8 cellular contexts compared by ENCODE assay signal in genomic region chrX:23668335-23668734, GRCh38. TPM values are rescaled to one million over a fixed set of nuclear protein-coding genes. Genes with fewer than 3 reads are reported as not detected.
DNase-seq lines count a peak whose midpoint lies in the region; ATAC-seq, FAIRE-seq and TF ChIP-seq lines count a peak whose summit lies in the region.

No MANE protein-coding gene starts in this region.

- CTCF ChIA-PET in BJ (lab: Yijun Ruan, JAX) (interaction anchor here (2.3 kb wide), 1 partner anchor 233 kb away, joined by 6 read pairs; no protein-coding TSS in a partner anchor), PC-9 (lab: Charles Lee) (interaction anchor here (0.7 kb wide), 1 partner anchor 22 kb away, joined by 3 read pairs; no protein-coding TSS in a partner anchor)

- H3K4me1 ChIP-seq in PC-9 (replicated peaks; ENCODE audit: insufficient read depth): peaks cover 12% of the 10 kb centered on the region; the same call in 1 of the 2 replicates
- no peaks in the 10 kb centered on the region for H3K4me1 ChIP-seq in fibroblast of lung (ENCODE audit: control insufficient read depth, extremely low read depth, insufficient read depth, low read length)
- no peaks in the 10 kb centered on the region for H3K4me1 ChIP-seq in small intestine (ENCODE audit: control insufficient read depth in 2 of 2, insufficient read depth in 1 of 2, low read depth in 1 of 2, low read length in 1 of 2)

- no peaks in the 10 kb centered on the region for H3K36me3 ChIP-seq in BJ (ENCODE audit: control insufficient read depth, insufficient read depth, low read length)
- peaks cover 5% of the 10 kb centered on the region for H3K36me3 ChIP-seq in PC-9 (ENCODE audit: low read depth)
- H3K36me3 ChIP-seq in fibroblast of lung (ENCODE audit: control insufficient read depth, insufficient read depth, low read length): no peaks in the 10 kb centered on the region
- H3K36me3 ChIP-seq in small intestine (ENCODE audit: control insufficient read depth in 2 of 2, insufficient read depth in 2 of 2, low read length in 2 of 2): no peaks in the 10 kb centered on the region

- POLR2A ChIA-PET in BJ (lab: Charles Lee) (interaction anchor here (0.6 kb wide), 1 partner anchor 100 kb away, joined by 7 read pairs; no protein-coding TSS in a partner anchor), PC-9 (lab: Charles Lee; ENCODE audit: unreplicated experiment) (no interaction called here)

- H3K4me2 ChIP-seq in PC-9 (peak overlapping the region; percentile 96), fibroblast of lung (ENCODE audit: extremely low read depth, insufficient read depth, low read length) (peak overlapping the region; percentile 88)

- H3K27ac ChIP-seq in PC-9: peak overlapping the region; percentile 81
- peak overlapping the region; percentile 74 for H3K27ac ChIP-seq in fibroblast of lung (ENCODE audit: insufficient read depth, low read length)
- H3K27ac ChIP-seq in small intestine (ENCODE audit: low read depth in 1 of 2, low read length in 1 of 2): no peak overlapping the region

- TF ChIP-seq CTCF in BJ (IDR thresholded peaks at IDR 0.05; ENCODE audit: insufficient read depth, low read depth, low read length) (no peak), PC-9 (conservative IDR thresholded peaks at IDR 0.05) (no peak), fibroblast of lung (conservative IDR thresholded peaks at IDR 0.05 in 1 of 2, IDR thresholded peaks at IDR 0.05 in 1 of 2; ENCODE audit: low read depth in 1 of 2, low read length in 2 of 2) (no peak)

- no peak for FAIRE-seq in small intestine (lab: Jason Lieb, UNC)

- no peak overlapping the region for H3K9ac ChIP-seq in fibroblast of lung (ENCODE audit: insufficient read depth, low read length)

- H2AFZ ChIP-seq in PC-9 (peak overlapping the region; percentile 96), fibroblast of lung (ENCODE audit: low read length) (peak overlapping the region; percentile 30)

- intact Hi-C loops in PC-9 (cut with micrococcal nuclease; ENCODE audit: unreplicated experiment): loop anchor here (5.0 kb wide), 1 partner anchor 484 kb away; no protein-coding TSS in a partner anchor

- 6 to 25% (median 9%) methylated on average over 3 of the region's 3 CpGs for WGBS in small intestine, 3 donors

- H3K9me3 ChIP-seq in PC-9 (ENCODE audit: insufficient read depth, low read depth) (no peaks in the 10 kb centered on the region), fibroblast of lung (ENCODE audit: control insufficient read depth, insufficient read depth, low read depth, low read length) (no peaks in the 10 kb centered on the region), small intestine (ENCODE audit: control insufficient read depth, low read depth) (no peaks in the 10 kb centered on the region)

- BruUV-seq in PC-9 (replicated peaks; lab: Mats Ljungman, UMichigan): no TSS peak

- DNase-seq in BJ (ENCODE audit: low read depth) (no peak), PC-9 (no peak), fibroblast of lung (ENCODE audit: low read depth in 2 of 2) (peak in 1 of 2 donors; percentile 4), small intestine (peak; percentile 0), DMS79 (lab: John Stamatoyannopoulos, UW) (no peak), SHP77 treated with DMSO at 0.1 percent for 48 hours (lab: John Stamatoyannopoulos, UW) (no peak), NCI-H1092 treated with DMSO at 0.1 percent for 48 hours (lab: John Stamatoyannopoulos, UW) (no peak)

- H3K79me2 ChIP-seq in PC-9 (ENCODE audit: low read depth) (peaks cover 19% of the 10 kb centered on the region), fibroblast of lung (ENCODE audit: control insufficient read depth, insufficient read depth, low read length) (peaks cover 10% of the 10 kb centered on the region)

- H3F3A ChIP-seq in PC-9 (ENCODE audit: insufficient read depth, low read depth): peaks cover 11% of the 10 kb centered on the region; the same call in 1 of the 2 replicates

- no peaks in the 10 kb centered on the region for H3K9me2 ChIP-seq in PC-9 (ENCODE audit: insufficient read depth)

- H3K27me3 ChIP-seq in BJ (ENCODE audit: control insufficient read depth, insufficient read depth, low read length): no peaks in the 10 kb centered on the region
- H3K27me3 ChIP-seq in PC-9 (ENCODE audit: insufficient read depth, low read depth): no peaks in the 10 kb centered on the region
- H3K27me3 ChIP-seq in fibroblast of lung (ENCODE audit: control insufficient read depth, insufficient read depth, low read length): no peaks in the 10 kb centered on the region
- no peaks in the 10 kb centered on the region for H3K27me3 ChIP-seq in small intestine (ENCODE audit: control insufficient read depth in 2 of 2, insufficient read depth in 2 of 2, low read length in 2 of 2)

- peak; percentile 50 for ATAC-seq in GM21447 (IDR thresholded peaks at IDR 0.05; ENCODE audit: unreplicated experiment)

- H3K4me3 ChIP-seq in BJ (ENCODE audit: low read depth, low read length): peak overlapping the region; percentile 81
- peak overlapping the region; percentile 61 for H3K4me3 ChIP-seq in PC-9
- H3K4me3 ChIP-seq in fibroblast of lung (replicated peaks in 1 of 4; ENCODE audit: control extremely low read depth in 1 of 4, insufficient read depth in 1 of 4, low read depth in 3 of 4, low read length in 4 of 4): peak overlapping the region; percentile 59 to 84 (median 74)
- H3K4me3 ChIP-seq in small intestine (ENCODE audit: low read depth in 1 of 2, low read length in 2 of 2): peak overlapping the region in 1 of 2 donors; percentile 37

- no peaks in the 10 kb centered on the region for H4K20me1 ChIP-seq in PC-9 (ENCODE audit: insufficient read depth)
- H4K20me1 ChIP-seq in fibroblast of lung (ENCODE audit: control insufficient read depth, extremely low read depth, insufficient read depth, low read length): no peaks in the 10 kb centered on the region

RNA-seq across cellular contexts. Expression of gene PRDX4, which starts 1.0 kb away (rescaled TPM):
- polyA plus RNA-seq in BJ (2011; rRNA removed): 168 and 260 TPM in 2 replicates
- polyA minus RNA-seq in BJ (2011; rRNA and poly(A)+ RNA removed): 18.3 and 23.1 TPM in 2 replicates
- 60.6 and 76.4 TPM in 2 replicates for total RNA-seq in PC-9 (2021)
- 189 and 209 TPM in 2 replicates for total RNA-seq in fibroblast of lung
- 147 and 163 TPM in 2 replicates for polyA plus RNA-seq in fibroblast of lung
- polyA plus RNA-seq in fibroblast of lung (2012): 153 and 155 TPM in 2 replicates
- polyA minus RNA-seq in fibroblast of lung (ENCODE audit: low replicate concordance): 19.1 and 25.7 TPM in 2 replicates
- 100 to 1,000 TPM in 1 of 3 donors, 10 to 100 TPM in 2; 13.4 to 124 (median 38.6) TPM for polyA plus RNA-seq in small intestine

Comparison
In these comparisons a context has a peak if more than half of its experiments do, and no peak if none do; other contexts are left out.
1. H3K27ac ChIP-seq: peak in PC-9 (single experiment) and fibroblast of lung (single experiment); none in small intestine (0 of 2).